ENCODE assay signal across 24 cellular contexts in genomic region chr15:87736921-87737389, GRCh38.
A peak's percentile ranks its signal among the peaks of the same experiment; 100 is the strongest.
DNase-seq lines count a peak whose midpoint lies in the region; FAIRE-seq and TF ChIP-seq lines count a peak whose summit lies in the region.
"Had no signal": no experiment of that assay in that cellular context is flagged by ENCODE, and none has a peak within 500 bp of the region (broad histone marks: within the 10 kb centered on the region; RNA-seq: fewer than 3 reads in every experiment).

No MANE protein-coding gene starts in this region.

- peaks cover 3% of the 10 kb centered on the region for H3K9me3 Mint-ChIP-seq in astrocyte (ENCODE audit: unreplicated experiment)
- H3K9me3 Mint-ChIP-seq: central memory CD8-positive, alpha-beta T cell had no signal

- peak overlapping the region; percentile 89 for H3K27ac Mint-ChIP-seq in astrocyte (ENCODE audit: unreplicated experiment)
- H3K27ac Mint-ChIP-seq: CD14-positive monocyte had no signal

- no peaks in the 10 kb centered on the region for H4K20me1 ChIP-seq in astrocyte (ENCODE audit: insufficient read depth, low read length)

- no peak for TF ChIP-seq CTCF in AG04450 (IDR thresholded peaks at IDR 0.05; ENCODE audit: low read depth, low read length)
- TF ChIP-seq CTCF in AG10803 (conservative IDR thresholded peaks at IDR 0.05; ENCODE audit: low read length): no peak
- no peak for TF ChIP-seq CTCF in astrocyte (IDR thresholded peaks at IDR 0.05; ENCODE audit: insufficient read depth, low read depth, low read length)
- no peak for TF ChIP-seq CTCF in esophagus squamous epithelium (IDR thresholded peaks at IDR 0.05)

- H3K27me3 ChIP-seq in AG04450 (ENCODE audit: control insufficient read depth, insufficient read depth, low read length) (no peaks in the 10 kb centered on the region), astrocyte (ENCODE audit: insufficient read depth, low read length) (no peaks in the 10 kb centered on the region), esophagus squamous epithelium (peaks cover 0 to 6% (median 0%) of the 10 kb centered on the region in 4 donors)
- H3K27me3 ChIP-seq: thyroid gland had no signal

- 59 to 69% methylated on average over 4 of the region's 4 CpGs for WGBS in esophagus squamous epithelium, 2 donors

- peak overlapping the region; percentile 66 for H3K4me2 ChIP-seq in astrocyte (ENCODE audit: low read length)

- peak overlapping the region; percentile 11 for H3K9ac ChIP-seq in astrocyte (ENCODE audit: low read length)

- H3K9me3 ChIP-seq in AG04450 (ENCODE audit: control insufficient read depth, insufficient read depth, low read length) (no peaks in the 10 kb centered on the region; the same call in 1 of the 2 replicates), astrocyte (ENCODE audit: insufficient read depth, low read depth, low read length) (no peaks in the 10 kb centered on the region), esophagus squamous epithelium (no peaks in the 10 kb centered on the region)
- H3K9me3 ChIP-seq: gastroesophageal sphincter, left ventricle myocardium inferior, stomach, thyroid gland had no signal

- intact Hi-C loops in esophagus squamous epithelium (cut with DNase I): no loop called here

- no peak overlapping the region for H2AFZ ChIP-seq in astrocyte (ENCODE audit: low read depth, low read length)

- TF ChIP-seq POLR2A in esophagus squamous epithelium (IDR thresholded peaks at IDR 0.05): no peak

- DNase-seq in AG04450 (ENCODE audit: low read depth, low spot score): no peak
- peak; percentile 34 for DNase-seq in AG10803 (ENCODE audit: low read depth)
- DNase-seq in HS-5 (ENCODE audit: low read depth): peak; percentile 25
- DNase-seq in astrocyte (ENCODE audit: low read depth): peak; percentile 30
- DNase-seq in esophagus squamous epithelium (lab: John Stamatoyannopoulos, UW): no peak
- DNase-seq in islet precursor cell: no peak
- DNase-seq in globus pallidus (ENCODE audit: low spot score): no peak
- no peak for DNase-seq in cerebellar nuclear complex (lab: John Stamatoyannopoulos, UW)
- DNase-seq: activated CD8-positive, alpha-beta memory T cell treated with anti-CD3 and anti-CD28 coated beads for 24 hours; activated naive CD4-positive, alpha-beta T cell treated with Interleukin-2 at 50 U/mL for 16 hours; activated T-cell treated with anti-CD3 and anti-CD28 coated beads, Interleukin-2, amount 50 U/mL, for 48 hours; dermis blood vessel endothelial cell; DMS 273 treated with DMSO at 0.1 percent for 48 hours; left ventricle myocardium inferior; NCI-H2029 treated with DMSO at 0.1 percent for 48 hours; nucleus accumbens; stomach; thyroid gland had no signal

- H3K27ac ChIP-seq in AG04450 (ENCODE audit: low read depth, low read length): peak overlapping the region; percentile 25
- peak overlapping the region; percentile 66 for H3K27ac ChIP-seq in astrocyte (ENCODE audit: low read depth, low read length)
- no peak overlapping the region for H3K27ac ChIP-seq in esophagus squamous epithelium
- H3K27ac ChIP-seq: gastroesophageal sphincter, left ventricle myocardium inferior, skin epidermis, stomach, thyroid gland had no signal

- H3K4me1 Mint-ChIP-seq in astrocyte (ENCODE audit: low read depth, unreplicated experiment): peaks cover 64% of the 10 kb centered on the region
- H3K4me1 Mint-ChIP-seq: CD14-positive monocyte; central memory CD8-positive, alpha-beta T cell had no signal

- no peaks in the 10 kb centered on the region for H3K79me2 ChIP-seq in astrocyte (ENCODE audit: insufficient read depth, low read length)

- H3K36me3 ChIP-seq in astrocyte (ENCODE audit: insufficient read depth, low read length): no peaks in the 10 kb centered on the region
- H3K36me3 ChIP-seq in esophagus squamous epithelium: no peaks in the 10 kb centered on the region
- H3K36me3 ChIP-seq: gastroesophageal sphincter, left ventricle myocardium inferior, stomach, thyroid gland had no signal

- H3K4me3 Mint-ChIP-seq in astrocyte (ENCODE audit: unreplicated experiment): no peak overlapping the region
- H3K4me3 Mint-ChIP-seq: CD14-positive monocyte; central memory CD8-positive, alpha-beta T cell had no signal

- no peaks in the 10 kb centered on the region for H3K27me3 Mint-ChIP-seq in astrocyte (ENCODE audit: low read depth, unreplicated experiment)

- no peaks in the 10 kb centered on the region for H3K36me3 Mint-ChIP-seq in astrocyte (ENCODE audit: low read depth, unreplicated experiment)
- H3K36me3 Mint-ChIP-seq: CD14-positive monocyte had no signal

- H3K4me1 ChIP-seq in astrocyte (ENCODE audit: insufficient read depth, low read length): peaks cover 38% of the 10 kb centered on the region
- H3K4me1 ChIP-seq in esophagus squamous epithelium: no peaks in the 10 kb centered on the region
- H3K4me1 ChIP-seq: gastroesophageal sphincter, stomach, thyroid gland had no signal

- CTCF ChIA-PET in AG04450 (lab: Charles Lee): no interaction called here

- no peak for FAIRE-seq in astrocyte (lab: Jason Lieb, UNC)
- FAIRE-seq: endometrium, H1 had no signal

- no peak overlapping the region for H3K4me3 ChIP-seq in AG04450 (ENCODE audit: low read depth, low read length)
- no peak overlapping the region for H3K4me3 ChIP-seq in AG10803 (ENCODE audit: low read length)
- H3K4me3 ChIP-seq in astrocyte (ENCODE audit: insufficient read depth, low read depth, low read length): no peak overlapping the region
- H3K4me3 ChIP-seq in esophagus squamous epithelium: no peak overlapping the region
- H3K4me3 ChIP-seq: gastroesophageal sphincter, left ventricle myocardium inferior, skin epidermis, stomach, thyroid gland had no signal

- POLR2A ChIA-PET in AG04450 (lab: Yijun Ruan, JAX): no interaction called here

Comparison
In these comparisons a context has a peak if more than half of its experiments do, and no peak if none do; other contexts are left out.
1. DNase-seq: peak in AG10803 (single experiment), HS-5 (single experiment) and astrocyte (single experiment); none in AG04450 (single experiment), esophagus squamous epithelium (single experiment), islet precursor cell (single experiment), globus pallidus (single experiment) and cerebellar nuclear complex (0 of 2).
2. H3K27ac ChIP-seq: peak in AG04450 (single experiment) and astrocyte (single experiment); none in esophagus squamous epithelium (0 of 4).